ENCODE assay signal across 1 cellular context in the genomic region with DNA sequence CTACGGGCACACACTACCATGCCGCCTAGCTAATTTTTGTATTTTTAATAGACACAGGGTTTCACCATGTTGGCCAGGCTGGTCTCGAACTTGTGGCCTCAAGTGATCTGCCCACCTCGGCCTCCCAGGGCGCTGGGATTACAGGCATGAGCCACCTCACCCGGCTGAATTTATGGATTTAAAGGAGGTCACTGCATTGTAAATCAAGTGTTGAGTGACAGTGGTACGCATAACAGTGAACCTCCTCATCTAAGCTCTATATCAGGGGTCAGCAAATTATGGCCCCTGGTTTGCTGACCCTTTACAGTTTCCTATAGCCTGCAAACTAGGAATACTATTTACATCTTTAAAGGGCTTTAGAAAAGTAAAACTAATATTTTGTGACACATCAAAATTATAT.
TF ChIP-seq lines count a peak whose summit lies in the region.

No MANE protein-coding gene starts in this region.

TF ChIP-seq in IMR-90, 13 proteins besides CTCF, POLR2A, EP300 and RAD21:
- TF ChIP-seq MAZ (IDR thresholded peaks at IDR 0.05; ENCODE audit: borderline replicate concordance, low read depth, low read length) (no peak), SMC3 (IDR thresholded peaks at IDR 0.05; ENCODE audit: low read depth, low read length) (no peak), MAFK (IDR thresholded peaks at IDR 0.05; ENCODE audit: low read depth, low read length) (no peak), FOS (IDR thresholded peaks at IDR 0.05; ENCODE audit: low read depth, low read length) (no peak), CEBPB (IDR thresholded peaks at IDR 0.05; ENCODE audit: low read depth, low read length) (no peak), RFX5 (IDR thresholded peaks at IDR 0.05; ENCODE audit: low read depth, low read length) (no peak), BHLHE40 (IDR thresholded peaks at IDR 0.05; ENCODE audit: low read depth, low read length) (no peak)
- TF ChIP-seq, protein P1, sequence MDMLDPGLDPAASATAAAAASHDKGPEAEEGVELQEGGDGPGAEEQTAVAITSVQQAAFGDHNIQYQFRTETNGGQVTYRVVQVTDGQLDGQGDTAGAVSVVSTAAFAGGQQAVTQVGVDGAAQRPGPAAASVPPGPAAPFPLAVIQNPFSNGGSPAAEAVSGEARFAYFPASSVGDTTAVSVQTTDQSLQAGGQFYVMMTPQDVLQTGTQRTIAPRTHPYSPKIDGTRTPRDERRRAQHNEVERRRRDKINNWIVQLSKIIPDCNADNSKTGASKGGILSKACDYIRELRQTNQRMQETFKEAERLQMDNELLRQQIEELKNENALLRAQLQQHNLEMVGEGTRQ (IDR thresholded peaks at IDR 0.05; ENCODE audit: low read depth, low read length), result no peak
TF ChIP-seq in IMR-90: peak in this region for 0.
